ENCODE assay signal across 1 cellular context in genomic region chr11:73982990-73983763, GRCh38.
A peak's percentile ranks its signal among the peaks of the same experiment; 100 is the strongest.
TF ChIP-seq lines count a peak whose summit lies in the region.

No MANE protein-coding gene starts in this region.

TF ChIP-seq in GM12878, 131 proteins besides CTCF, POLR2A, EP300 and RAD21 (continued from another document):
- TF ChIP-seq PBX3 (IDR thresholded peaks at IDR 0.05; ENCODE audit: insufficient replicate concordance, low read depth, low read length) (no peak), BCL11A (IDR thresholded peaks at IDR 0.05; ENCODE audit: low read depth, low read length) (no peak), CHD2 (IDR thresholded peaks at IDR 0.05; ENCODE audit: borderline replicate concordance, low read depth, low read length) (0 out of 2 replicates have a peak, but pooled peaks have one; percentile 47), ZNF217 (IDR thresholded peaks at IDR 0.05) (no peak), POU2F2 (IDR thresholded peaks at IDR 0.05; ENCODE audit: borderline replicate concordance, low read depth, low read length) (peak; percentile 79; the same call in 2 of the 3 replicates), YY1 (IDR thresholded peaks at IDR 0.05; ENCODE audit: low read depth, low read length) (no peak), RUNX3 (IDR thresholded peaks at IDR 0.05; ENCODE audit: low read length) (0 out of 2 replicates have a peak, but pooled peaks have one; percentile 45), HDGF (IDR thresholded peaks at IDR 0.05) (peak; percentile 82), JUND (IDR thresholded peaks at IDR 0.05; ENCODE audit: low read depth, low read length) (no peak), SP1 (IDR thresholded peaks at IDR 0.05; ENCODE audit: low read depth, low read length) (peak; percentile 73), CBX3 (IDR thresholded peaks at IDR 0.05; ENCODE audit: borderline replicate concordance, low read depth) (no peak), USF2 (IDR thresholded peaks at IDR 0.05; ENCODE audit: borderline replicate concordance, low read depth, low read length) (no peak; the same call in 1 of the 2 replicates), NR2C1 (IDR thresholded peaks at IDR 0.05) (no peak), MEF2A (IDR thresholded peaks at IDR 0.05; ENCODE audit: insufficient read depth, low read depth, low read length) (no peak), MYB (IDR thresholded peaks at IDR 0.05; ENCODE audit: borderline replicate concordance, low read depth, low read length) (no peak; the same call in 1 of the 2 replicates), ZZZ3 (IDR thresholded peaks at IDR 0.05; ENCODE audit: control insufficient read depth, insufficient read length, low read depth) (no peak), SREBF1 (IDR thresholded peaks at IDR 0.05; ENCODE audit: low read length) (no peak), NKRF (conservative IDR thresholded peaks at IDR 0.05) (peak; percentile 50), ZSCAN29 (IDR thresholded peaks at IDR 0.05) (no peak), TARDBP (IDR thresholded peaks at IDR 0.05; ENCODE audit: borderline replicate concordance) (0 out of 2 replicates have a peak, but pooled peaks have one; percentile 2), EGR1 (IDR thresholded peaks at IDR 0.05; ENCODE audit: borderline replicate concordance in 1 of 2, low read depth in 2 of 2, low read length in 2 of 2) (no peak), YBX1 (IDR thresholded peaks at IDR 0.05) (no peak), MEF2B (IDR thresholded peaks at IDR 0.05; ENCODE audit: partially characterized antibody, poor library complexity, severe bottlenecking) (peak; percentile 38), SIN3A (IDR thresholded peaks at IDR 0.05; ENCODE audit: low read depth, low read length) (0 out of 2 replicates have a peak, but pooled peaks have one; percentile 44), SUPT20H (IDR thresholded peaks at IDR 0.05; ENCODE audit: borderline replicate concordance, control insufficient read depth, low read depth, low read length) (no peak), BHLHE40 (IDR thresholded peaks at IDR 0.05; ENCODE audit: borderline replicate concordance in 1 of 2, low read depth in 2 of 2, low read length in 1 of 2) (peak; percentile 86 to 97)
